ENCODE assay signal across 1 cellular context in genomic region chr2:14288016-14288415, GRCh38.
TF ChIP-seq lines count a peak whose summit lies in the region.

No MANE protein-coding gene starts in this region.

TF ChIP-seq in WTC11, 78 proteins besides CTCF, POLR2A, EP300 and RAD21 (continued from another document):
- TF ChIP-seq GRHL2 (CRISPR knock-in tag; IDR thresholded peaks at IDR 0.05; ENCODE audit: insufficient replicate concordance, severe bottlenecking) (no peak), GABPB1 (CRISPR knock-in tag; IDR thresholded peaks at IDR 0.05) (no peak), PRDM15 (CRISPR knock-in tag; IDR thresholded peaks at IDR 0.05) (no peak), IRF2 (CRISPR knock-in tag; IDR thresholded peaks at IDR 0.05; ENCODE audit: borderline replicate concordance, low read depth) (no peak), HMGA2 (CRISPR knock-in tag; IDR thresholded peaks at IDR 0.05) (no peak), CDX4 (CRISPR knock-in tag; IDR thresholded peaks at IDR 0.05; ENCODE audit: borderline replicate concordance) (no peak)
